Comparison of ENCODE assay signal across 11 cellular contexts in the genomic region with DNA sequence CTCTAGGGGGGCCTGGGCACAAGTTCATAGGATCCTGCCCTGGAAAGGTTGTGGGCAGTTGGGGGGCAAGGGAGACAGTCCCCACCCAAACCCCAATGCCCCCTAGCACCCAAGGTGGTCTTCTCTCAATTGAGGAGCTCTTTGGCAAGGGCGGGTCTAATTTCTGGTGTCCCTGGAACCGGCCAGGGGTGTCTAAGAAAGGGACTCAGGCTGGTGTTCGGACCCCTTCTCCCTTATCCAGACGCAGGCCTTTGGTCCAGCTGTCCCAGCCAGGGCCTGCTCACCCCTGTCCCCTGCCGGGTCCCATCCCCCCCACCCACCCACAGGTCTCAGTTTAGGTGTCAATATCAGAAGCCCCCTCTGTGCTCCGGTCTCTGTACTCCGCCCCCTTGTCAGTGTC. TPM values are rescaled to one million over a fixed set of nuclear protein-coding genes. Genes with fewer than 3 reads are reported as not detected.
DNase-seq lines count a peak whose midpoint lies in the region; ATAC-seq and TF ChIP-seq lines count a peak whose summit lies in the region.
"Had no signal": no experiment of that assay in that cellular context is flagged by ENCODE, and none has a peak within 500 bp of the region (broad histone marks: within the 10 kb centered on the region; RNA-seq: fewer than 3 reads in every experiment).

No MANE protein-coding gene starts in this region.

- H3K27ac ChIP-seq in endodermal cell (ENCODE audit: low read depth, low read length) (no peak overlapping the region), GM23248 (no peak overlapping the region)
- H3K27ac ChIP-seq: SK-N-MC had no signal

- H3K4me3 Mint-ChIP-seq in T-helper 17 cell (peak overlapping the region; percentile 47), endodermal cell (peak overlapping the region; percentile 47), progenitor cell of endocrine pancreas (ENCODE audit: low read depth) (peak overlapping the region; percentile 15)

- POLR2A ChIA-PET in GM10248 (lab: Yijun Ruan, JAX): no interaction called here

- in situ Hi-C loops in GM23248 (cut with MboI): no loop called here

- no peaks in the 10 kb centered on the region for H4K20me1 ChIP-seq in GM23248 (ENCODE audit: insufficient read depth)

- no peaks in the 10 kb centered on the region for H3F3A ChIP-seq in GM23248 (ENCODE audit: insufficient read depth)

- H3K9me2 ChIP-seq in GM23248 (ENCODE audit: insufficient read depth): no peaks in the 10 kb centered on the region

- no peaks in the 10 kb centered on the region for H3K36me3 Mint-ChIP-seq in T-helper 17 cell (ENCODE audit: low read depth)
- H3K36me3 Mint-ChIP-seq in endodermal cell (ENCODE audit: low read depth): no peaks in the 10 kb centered on the region
- no peaks in the 10 kb centered on the region for H3K36me3 Mint-ChIP-seq in progenitor cell of endocrine pancreas (ENCODE audit: insufficient read depth)

- no peak for TF ChIP-seq CTCF in endodermal cell (conservative IDR thresholded peaks at IDR 0.05)
- TF ChIP-seq CTCF in progenitor cell of endocrine pancreas (IDR thresholded peaks at IDR 0.05; ENCODE audit: unreplicated experiment): no peak
- no peak for TF ChIP-seq CTCF in GM10248 (IDR thresholded peaks at IDR 0.05; ENCODE audit: control extremely low read depth, extremely low read depth, low read depth, missing control alignments)

- H3K27me3 Mint-ChIP-seq in T-helper 17 cell (peaks cover 7% of the 10 kb centered on the region), endodermal cell (ENCODE audit: insufficient read depth) (peaks cover 24% of the 10 kb centered on the region), progenitor cell of endocrine pancreas (peaks cover 30% of the 10 kb centered on the region)

- peaks cover 5% of the 10 kb centered on the region for H3K4me1 Mint-ChIP-seq in T-helper 17 cell
- H3K4me1 Mint-ChIP-seq in endodermal cell: no peaks in the 10 kb centered on the region
- peaks cover 2% of the 10 kb centered on the region for H3K4me1 Mint-ChIP-seq in progenitor cell of endocrine pancreas (ENCODE audit: low read depth)

- H3K9ac ChIP-seq in ES-I3 (ENCODE audit: low read depth, low read length) (peak overlapping the region; percentile 53; the same call in 1 of the 2 replicates), endodermal cell (ENCODE audit: extremely low read depth, low read length, poor library complexity, severe bottlenecking) (no peak overlapping the region), GM23248 (no peak overlapping the region)

- no peaks in the 10 kb centered on the region for H3K4me1 ChIP-seq in ES-I3 (ENCODE audit: insufficient read depth, low read length)
- peaks cover 3% of the 10 kb centered on the region for H3K4me1 ChIP-seq in endodermal cell (ENCODE audit: control insufficient read depth, insufficient read depth, low read length)
- no peaks in the 10 kb centered on the region for H3K4me1 ChIP-seq in GM23248 (ENCODE audit: insufficient read depth)

- H2AFZ ChIP-seq in GM23248: no peak overlapping the region

- CTCF ChIA-PET in GM10248 (lab: Yijun Ruan, JAX): interaction anchor here (2.2 kb wide), 1 partner anchor 182 kb away, joined by 5 read pairs; no protein-coding TSS in a partner anchor

- no peak overlapping the region for H3K4me2 ChIP-seq in GM23248 (ENCODE audit: unreplicated experiment)

- H3K27ac Mint-ChIP-seq in T-helper 17 cell (no peak overlapping the region), endodermal cell (no peak overlapping the region), progenitor cell of endocrine pancreas (no peak overlapping the region)

- 81 to 85% methylated on average over 4 to 7 of the region's 7 CpGs for WGBS in endodermal cell (ENCODE audit: insufficient coverage in 1 of 2, insufficient read length in 1 of 2), 2 experiments
- WGBS in GM23248 (ENCODE audit: low coverage in 1 of 2, low lambda C conversion rate in 2 of 2, missing lambda C conversion rate in 2 of 2), 2 experiments: 80 to 100% methylated on average over 4 to 7 of the region's 7 CpGs

- DNase-seq in T-helper 17 cell (no peak), endodermal cell (no peak), progenitor cell of endocrine pancreas (ENCODE audit: low spot score, unreplicated experiment) (no peak), GM10248 (ENCODE audit: extremely low spot score) (no peak), GM23248 (no peak)
- DNase-seq: KG1 had no signal

- H3K4me3 ChIP-seq in endodermal cell (ENCODE audit: low read length): no peak overlapping the region
- H3K4me3 ChIP-seq in GM23248: no peak overlapping the region
- H3K4me3 ChIP-seq: SK-N-MC had no signal

- H3K9me3 ChIP-seq in ES-I3 (ENCODE audit: control insufficient read depth, insufficient read depth, low read length) (no peaks in the 10 kb centered on the region), T-helper 17 cell (ENCODE audit: control insufficient read depth, low read length, poor library complexity, severe bottlenecking) (no peaks in the 10 kb centered on the region), endodermal cell (ENCODE audit: control insufficient read depth, low read length) (no peaks in the 10 kb centered on the region), GM23248 (ENCODE audit: low read depth) (no peaks in the 10 kb centered on the region)

- H3K36me3 ChIP-seq in ES-I3 (ENCODE audit: insufficient read depth, low read length): no peaks in the 10 kb centered on the region
- no peaks in the 10 kb centered on the region for H3K36me3 ChIP-seq in endodermal cell (ENCODE audit: control insufficient read depth, insufficient read depth, low read length)
- no peaks in the 10 kb centered on the region for H3K36me3 ChIP-seq in GM23248 (ENCODE audit: low read depth)

- ATAC-seq in T-helper 17 cell (no peak), GM21576 (IDR thresholded peaks at IDR 0.05; ENCODE audit: unreplicated experiment) (no peak)
- ATAC-seq: Right ventricle myocardium inferior had no signal

- no peaks in the 10 kb centered on the region for H3K79me2 ChIP-seq in GM23248 (ENCODE audit: insufficient read depth)

- peaks cover 21% of the 10 kb centered on the region for H3K27me3 ChIP-seq in endodermal cell (ENCODE audit: control insufficient read depth, insufficient read depth, low read length, poor library complexity, severe bottlenecking)
- H3K27me3 ChIP-seq in GM23248 (replicated peaks; ENCODE audit: insufficient read depth): 0 out of 2 replicates have a peak, but pooled peaks cover 9% of the 10 kb centered on the region

- H3K9me3 Mint-ChIP-seq in endodermal cell (peaks cover 2% of the 10 kb centered on the region), progenitor cell of endocrine pancreas (ENCODE audit: low read depth) (no peaks in the 10 kb centered on the region)

RNA-seq across cellular contexts. Expression of a gene that starts 0.9 kb away (rescaled TPM):
- total RNA-seq in T-helper 17 cell (not detected), endodermal cell (10 to 100 TPM in 1 of 2 donors, 1 to 10 TPM in 1; 6.8 to 19.2 TPM), progenitor cell of endocrine pancreas (6.0 and 6.5 TPM in 2 replicates)
- polyA plus RNA-seq in endodermal cell (2013, experiment 1 of 2): 4.6 TPM
- 3.8 TPM for polyA plus RNA-seq in endodermal cell (2013, experiment 2 of 2)
- total RNA-seq in GM23248 (2014; rRNA removed; shearing (Covaris generic)): 0.65 TPM in 1 of 2 replicates, not detected in the other
- polyA plus RNA-seq in GM23248 (2016; fragmentation: Nextera tagmentation; extraction: Ambion mirVana): 0.38 and 0.40 TPM in 2 replicates
- total RNA-seq: MCF 10A had no signal

RNA-seq across cellular contexts. Expression of a gene that starts 3.4 kb away (rescaled TPM):
- total RNA-seq in T-helper 17 cell (under 1 TPM in 1 of 2 donors, not detected in 1; 0.99 TPM), endodermal cell (1 to 10 TPM; 2.9 to 9.9 TPM), progenitor cell of endocrine pancreas (3.8 TPM in 2 replicates)
- polyA plus RNA-seq in endodermal cell (2013, experiment 1 of 2): 3.8 TPM
- 2.4 TPM for polyA plus RNA-seq in endodermal cell (2013, experiment 2 of 2)
- total RNA-seq in GM23248 (2014; rRNA removed; shearing (Covaris generic)): not detected in 2 replicates
- polyA plus RNA-seq in GM23248 (2016; fragmentation: Nextera tagmentation; extraction: Ambion mirVana): not detected in 2 replicates
- total RNA-seq: MCF 10A had no signal

RNA-seq across cellular contexts. Expression of a gene that starts 3.8 kb away (rescaled TPM):
- total RNA-seq in T-helper 17 cell: not detected
- 1 to 10 TPM; 2.0 to 7.8 TPM for total RNA-seq in endodermal cell
- 3.0 TPM for polyA plus RNA-seq in endodermal cell (2013, experiment 1 of 2)
- 1.5 TPM for polyA plus RNA-seq in endodermal cell (2013, experiment 2 of 2)
- total RNA-seq in progenitor cell of endocrine pancreas: 2.4 TPM in 2 replicates
- 2.4 and 7.0 TPM in 2 replicates for total RNA-seq in GM23248 (2014; rRNA removed; shearing (Covaris generic))
- 4.4 and 4.5 TPM in 2 replicates for polyA plus RNA-seq in GM23248 (2016; fragmentation: Nextera tagmentation; extraction: Ambion mirVana)

RNA-seq across cellular contexts. Expression of a gene that starts 44.9 kb away (rescaled TPM):
- total RNA-seq in T-helper 17 cell: 10 to 100 TPM; 20.8 to 21.2 TPM
- 100 to 1,000 TPM; 123 to 130 TPM for total RNA-seq in endodermal cell
- 85.6 TPM for polyA plus RNA-seq in endodermal cell (2013, experiment 1 of 2)
- polyA plus RNA-seq in endodermal cell (2013, experiment 2 of 2): 78.2 TPM
- 127 and 129 TPM in 2 replicates for total RNA-seq in progenitor cell of endocrine pancreas
- 165 and 202 TPM in 2 replicates for total RNA-seq in GM23248 (2014; rRNA removed; shearing (Covaris generic))
- 113 and 119 TPM in 2 replicates for polyA plus RNA-seq in GM23248 (2016; fragmentation: Nextera tagmentation; extraction: Ambion mirVana)

RNA-seq across cellular contexts. Expression of a gene that starts 50.3 kb away (rescaled TPM):
- 100 to 1,000 TPM; 137 to 142 TPM for total RNA-seq in T-helper 17 cell
- 100 to 1,000 TPM; 130 to 151 TPM for total RNA-seq in endodermal cell
- polyA plus RNA-seq in endodermal cell (2013, experiment 1 of 2): 177 TPM
- polyA plus RNA-seq in endodermal cell (2013, experiment 2 of 2): 162 TPM
- total RNA-seq in progenitor cell of endocrine pancreas: 229 and 230 TPM in 2 replicates
- 49.6 and 78.5 TPM in 2 replicates for total RNA-seq in GM23248 (2014; rRNA removed; shearing (Covaris generic))
- polyA plus RNA-seq in GM23248 (2016; fragmentation: Nextera tagmentation; extraction: Ambion mirVana): 35.6 and 37.3 TPM in 2 replicates
